24 cellular contexts compared by ENCODE assay signal in genomic region chr3:53151465-53151864, GRCh38.
"Had no signal": no experiment of that assay in that cellular context is flagged by ENCODE, and none has a peak within 500 bp of the region (broad histone marks: within the 10 kb centered on the region; RNA-seq: fewer than 3 reads in every experiment).

No MANE protein-coding gene starts in this region.

- ATAC-seq: activated CD4-positive, alpha-beta T cell treated with anti-CD3 and anti-CD28 coated beads for 36 hours; activated CD8-positive, alpha-beta T cell treated with anti-CD3 and anti-CD28 coated beads, Interleukin-2, amount 10 ng/mL, durations not matched to agents 7 days and 5 days; Panc1 had no signal

- H3K4me1 ChIP-seq: SJCRH30 had no signal

- H3K9ac ChIP-seq: KMS-11, SK-N-SH had no signal

- H3K27ac ChIP-seq: ascending aorta, KMS-11, SJCRH30, WERI-Rb-1 had no signal

- H3K4me2 ChIP-seq: KMS-11 had no signal

- DNase-seq: activated CD4-positive, alpha-beta T cell treated with anti-CD3 and anti-CD28 coated beads for 36 hours; activated CD8-positive, alpha-beta memory T cell treated with anti-CD3 and anti-CD28 coated beads, Interleukin-2, amount 50 U/mL, for 48 hours; activated CD8-positive, alpha-beta T cell treated with anti-CD3 and anti-CD28 coated beads, Interleukin-2, amount 10 ng/mL, durations not matched to agents 7 days and 5 days; activated effector memory CD4-positive, alpha-beta T cell treated with Interleukin-2 at 50 U/mL for 16 hours; activated naive CD4-positive, alpha-beta T cell; activated T-cell treated with anti-CD3 and anti-CD28 coated beads, Interleukin-2, amount 50 U/mL, for 1 hour; amniotic stem cell; NCI-H1092; NCI-H1417; NCI-H1694; NCI-H2029; NCI-H345; NCI-H510A; NCI-H526 treated with DMSO at 0.1 percent for 48 hours; NCI-H82; Right ventricle myocardium superior; RPMI8226; SJCRH30; SK-N-SH; T-helper 1 cell; WERI-Rb-1 had no signal

- H3K4me3 ChIP-seq: ascending aorta, SJCRH30 had no signal

- H3K36me3 ChIP-seq: ascending aorta, SJCRH30, WERI-Rb-1 had no signal

- H3K27me3 ChIP-seq: ascending aorta had no signal

- H3K9me3 ChIP-seq: ascending aorta, SJCRH30, SK-N-SH had no signal
